ENCODE assay signal across 1 cellular context in the genomic region with DNA sequence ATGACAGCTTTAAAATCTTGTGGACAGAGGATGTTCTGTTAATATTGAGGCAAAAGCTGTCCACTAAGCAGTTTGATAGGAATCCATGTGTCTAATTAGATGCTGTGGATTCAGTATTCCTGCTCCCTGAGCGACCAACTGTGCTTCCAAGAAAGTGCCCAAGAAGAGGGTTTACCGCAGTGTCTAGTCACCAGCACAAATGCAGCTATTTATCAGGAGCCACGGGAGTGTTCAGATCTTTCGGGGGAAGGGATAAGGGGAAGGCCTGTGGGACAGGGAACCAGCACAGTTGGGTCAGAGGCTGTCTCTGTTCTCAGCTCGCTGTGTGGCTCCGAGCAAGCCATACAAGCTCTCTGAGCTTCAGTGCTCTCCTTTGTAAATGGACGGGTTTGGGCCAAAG.
TF ChIP-seq lines count a peak whose summit lies in the region.

No MANE protein-coding gene starts in this region.

TF ChIP-seq in IMR-90, 13 proteins besides CTCF, POLR2A, EP300 and RAD21 (continued from another document):
- no peak for TF ChIP-seq NFE2L2 (IDR thresholded peaks at IDR 0.05; ENCODE audit: low read depth, low read length)
- TF ChIP-seq MXI1 (IDR thresholded peaks at IDR 0.05; ENCODE audit: borderline replicate concordance, low read depth, low read length), result no peak
- no peak for TF ChIP-seq MAFK (IDR thresholded peaks at IDR 0.05; ENCODE audit: low read depth, low read length)
- TF ChIP-seq BHLHE40 (IDR thresholded peaks at IDR 0.05; ENCODE audit: low read depth, low read length), result no peak
- no peak for TF ChIP-seq CHD1 (IDR thresholded peaks at IDR 0.05; ENCODE audit: low read depth, low read length)
- no peak for TF ChIP-seq RFX5 (IDR thresholded peaks at IDR 0.05; ENCODE audit: low read depth, low read length)
